ENCODE assay signal across 2 cellular contexts in genomic region chr19:37329686-37330085, GRCh38.
TF ChIP-seq lines count a peak whose summit lies in the region.

No MANE protein-coding gene starts in this region.

TF ChIP-seq in WTC11, 78 proteins besides CTCF, POLR2A, EP300 and RAD21:
- no peak for TF ChIP-seq ATF2 (CRISPR knock-in tag; IDR thresholded peaks at IDR 0.05; ENCODE audit: borderline replicate concordance, low read depth)
- TF ChIP-seq RORB (CRISPR knock-in tag; IDR thresholded peaks at IDR 0.05), result no peak
- TF ChIP-seq NFYB (CRISPR knock-in tag; conservative IDR thresholded peaks at IDR 0.05; ENCODE audit: low read depth), result no peak

TF ChIP-seq in HepG2, 621 proteins besides CTCF, POLR2A, EP300 and RAD21 (continued from another document):
- no peak for TF ChIP-seq MAFF (IDR thresholded peaks at IDR 0.05; ENCODE audit: low read depth, low read length)
- TF ChIP-seq ZNF30 (CRISPR knock-in tag; IDR thresholded peaks at IDR 0.05), result no peak
- no peak for TF ChIP-seq ZSCAN29 (CRISPR knock-in tag; conservative IDR thresholded peaks at IDR 0.05)
- TF ChIP-seq ZNF614 (CRISPR knock-in tag; IDR thresholded peaks at IDR 0.05; ENCODE audit: borderline replicate concordance), result no peak
- no peak for TF ChIP-seq ZNF816 (CRISPR knock-in tag; IDR thresholded peaks at IDR 0.05; ENCODE audit: borderline replicate concordance)
